In the genomic region with DNA sequence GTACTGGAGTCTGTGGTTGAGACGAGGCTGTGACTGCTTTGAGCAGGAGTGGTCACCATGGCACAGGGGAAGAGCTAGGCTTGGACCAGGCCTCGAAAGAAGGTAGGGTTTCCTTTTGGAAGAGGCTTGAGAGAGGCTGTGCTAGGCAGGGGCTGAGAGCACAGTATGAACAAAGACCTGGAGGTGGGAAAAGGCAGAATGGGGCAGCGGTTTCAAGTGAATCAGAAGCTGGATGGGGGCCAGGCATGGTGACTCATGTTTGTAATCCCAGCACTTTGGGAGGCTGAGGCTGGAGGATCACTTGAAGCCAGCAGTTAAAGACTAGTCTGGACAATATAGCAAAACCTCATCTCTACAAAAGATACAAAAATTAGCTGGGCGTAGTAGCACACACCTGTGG, we compare ENCODE assay signal across 1 cellular context.
TF ChIP-seq lines count a peak whose summit lies in the region.

No MANE protein-coding gene starts in this region.

TF ChIP-seq in HepG2, 621 proteins besides CTCF, POLR2A, EP300 and RAD21 (continued from another document):
- TF ChIP-seq, protein P1, sequence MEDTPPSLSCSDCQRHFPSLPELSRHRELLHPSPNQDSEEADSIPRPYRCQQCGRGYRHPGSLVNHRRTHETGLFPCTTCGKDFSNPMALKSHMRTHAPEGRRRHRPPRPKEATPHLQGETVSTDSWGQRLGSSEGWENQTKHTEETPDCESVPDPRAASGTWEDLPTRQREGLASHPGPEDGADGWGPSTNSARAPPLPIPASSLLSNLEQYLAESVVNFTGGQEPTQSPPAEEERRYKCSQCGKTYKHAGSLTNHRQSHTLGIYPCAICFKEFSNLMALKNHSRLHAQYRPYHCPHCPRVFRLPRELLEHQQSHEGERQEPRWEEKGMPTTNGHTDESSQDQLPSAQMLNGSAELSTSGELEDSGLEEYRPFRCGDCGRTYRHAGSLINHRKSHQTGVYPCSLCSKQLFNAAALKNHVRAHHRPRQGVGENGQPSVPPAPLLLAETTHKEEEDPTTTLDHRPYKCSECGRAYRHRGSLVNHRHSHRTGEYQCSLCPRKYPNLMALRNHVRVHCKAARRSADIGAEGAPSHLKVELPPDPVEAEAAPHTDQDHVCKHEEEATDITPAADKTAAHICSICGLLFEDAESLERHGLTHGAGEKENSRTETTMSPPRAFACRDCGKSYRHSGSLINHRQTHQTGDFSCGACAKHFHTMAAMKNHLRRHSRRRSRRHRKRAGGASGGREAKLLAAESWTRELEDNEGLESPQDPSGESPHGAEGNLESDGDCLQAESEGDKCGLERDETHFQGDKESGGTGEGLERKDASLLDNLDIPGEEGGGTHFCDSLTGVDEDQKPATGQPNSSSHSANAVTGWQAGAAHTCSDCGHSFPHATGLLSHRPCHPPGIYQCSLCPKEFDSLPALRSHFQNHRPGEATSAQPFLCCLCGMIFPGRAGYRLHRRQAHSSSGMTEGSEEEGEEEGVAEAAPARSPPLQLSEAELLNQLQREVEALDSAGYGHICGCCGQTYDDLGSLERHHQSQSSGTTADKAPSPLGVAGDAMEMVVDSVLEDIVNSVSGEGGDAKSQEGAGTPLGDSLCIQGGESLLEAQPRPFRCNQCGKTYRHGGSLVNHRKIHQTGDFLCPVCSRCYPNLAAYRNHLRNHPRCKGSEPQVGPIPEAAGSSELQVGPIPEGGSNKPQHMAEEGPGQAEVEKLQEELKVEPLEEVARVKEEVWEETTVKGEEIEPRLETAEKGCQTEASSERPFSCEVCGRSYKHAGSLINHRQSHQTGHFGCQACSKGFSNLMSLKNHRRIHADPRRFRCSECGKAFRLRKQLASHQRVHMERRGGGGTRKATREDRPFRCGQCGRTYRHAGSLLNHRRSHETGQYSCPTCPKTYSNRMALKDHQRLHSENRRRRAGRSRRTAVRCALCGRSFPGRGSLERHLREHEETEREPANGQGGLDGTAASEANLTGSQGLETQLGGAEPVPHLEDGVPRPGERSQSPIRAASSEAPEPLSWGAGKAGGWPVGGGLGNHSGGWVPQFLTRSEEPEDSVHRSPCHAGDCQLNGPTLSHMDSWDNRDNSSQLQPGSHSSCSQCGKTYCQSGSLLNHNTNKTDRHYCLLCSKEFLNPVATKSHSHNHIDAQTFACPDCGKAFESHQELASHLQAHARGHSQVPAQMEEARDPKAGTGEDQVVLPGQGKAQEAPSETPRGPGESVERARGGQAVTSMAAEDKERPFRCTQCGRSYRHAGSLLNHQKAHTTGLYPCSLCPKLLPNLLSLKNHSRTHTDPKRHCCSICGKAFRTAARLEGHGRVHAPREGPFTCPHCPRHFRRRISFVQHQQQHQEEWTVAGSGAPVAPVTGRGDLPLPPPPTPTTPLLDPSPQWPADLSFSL (CRISPR knock-in tag; IDR thresholded peaks at IDR 0.05): no peak
- no peak for TF ChIP-seq GTF3A (CRISPR knock-in tag; conservative IDR thresholded peaks at IDR 0.05)
- TF ChIP-seq, protein P2, sequence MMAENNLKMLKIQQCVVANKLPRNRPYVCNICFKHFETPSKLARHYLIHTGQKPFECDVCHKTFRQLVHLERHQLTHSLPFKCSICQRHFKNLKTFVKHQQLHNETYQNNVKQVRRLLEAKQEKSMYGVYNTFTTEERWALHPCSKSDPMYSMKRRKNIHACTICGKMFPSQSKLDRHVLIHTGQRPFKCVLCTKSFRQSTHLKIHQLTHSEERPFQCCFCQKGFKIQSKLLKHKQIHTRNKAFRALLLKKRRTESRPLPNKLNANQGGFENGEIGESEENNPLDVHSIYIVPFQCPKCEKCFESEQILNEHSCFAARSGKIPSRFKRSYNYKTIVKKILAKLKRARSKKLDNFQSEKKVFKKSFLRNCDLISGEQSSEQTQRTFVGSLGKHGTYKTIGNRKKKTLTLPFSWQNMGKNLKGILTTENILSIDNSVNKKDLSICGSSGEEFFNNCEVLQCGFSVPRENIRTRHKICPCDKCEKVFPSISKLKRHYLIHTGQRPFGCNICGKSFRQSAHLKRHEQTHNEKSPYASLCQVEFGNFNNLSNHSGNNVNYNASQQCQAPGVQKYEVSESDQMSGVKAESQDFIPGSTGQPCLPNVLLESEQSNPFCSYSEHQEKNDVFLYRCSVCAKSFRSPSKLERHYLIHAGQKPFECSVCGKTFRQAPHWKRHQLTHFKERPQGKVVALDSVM (CRISPR knock-in tag; IDR thresholded peaks at IDR 0.05): 0 out of 2 replicates have a peak, but pooled peaks have one; percentile 58
